ENCODE assay signal across 17 cellular contexts in genomic region chr12:103786201-103786600, GRCh38. TPM values are rescaled to one million over a fixed set of nuclear protein-coding genes. Genes with fewer than 3 reads are reported as not detected.
A peak's percentile ranks its signal among the peaks of the same experiment; 100 is the strongest.
DNase-seq lines count a peak whose midpoint lies in the region; ATAC-seq and TF ChIP-seq lines count a peak whose summit lies in the region.
"Had no signal": no experiment of that assay in that cellular context is flagged by ENCODE, and none has a peak within 500 bp of the region (broad histone marks: within the 10 kb centered on the region; RNA-seq: fewer than 3 reads in every experiment).

No MANE protein-coding gene starts in this region.

- no peak overlapping the region for H3K9ac ChIP-seq in trophoblast cell (ENCODE audit: low read length)

- no peak overlapping the region for H2AK5ac ChIP-seq in trophoblast cell (ENCODE audit: low read length)

- H3K4ac ChIP-seq in trophoblast cell (ENCODE audit: low read depth, low read length), result no peak overlapping the region

- no peak overlapping the region for H3K23ac ChIP-seq in trophoblast cell (ENCODE audit: low read length)

- no peak for TF ChIP-seq CTCF in HFFc6 (IDR thresholded peaks at IDR 0.05)

- H3K4me1 ChIP-seq in trophoblast cell (ENCODE audit: control insufficient read depth in 1 of 2, insufficient read depth in 2 of 2, low read length in 2 of 2), result peaks cover 8 to 11% of the 10 kb centered on the region in 2 experiments
- H3K4me1 ChIP-seq: BE2C had no signal

- no peak overlapping the region for H4K12ac ChIP-seq in trophoblast cell (ENCODE audit: low read depth, low read length)

- H3K27ac ChIP-seq in trophoblast cell (ENCODE audit: low read depth, low read length), result no peak overlapping the region

- no peak for ATAC-seq in activated naive CD8-positive, alpha-beta T cell treated with anti-CD3 and anti-CD28 coated beads, Interleukin-2, amount 50 U/mL, for 24 hours
- ATAC-seq: HCT116 had no signal

- H3K79me2 ChIP-seq in trophoblast cell (ENCODE audit: control insufficient read depth, insufficient read depth, low read length, poor library complexity), result peaks cover 3% of the 10 kb centered on the region

- no peaks in the 10 kb centered on the region for H3K9me3 ChIP-seq in trophoblast cell (ENCODE audit: insufficient read depth, low read depth, low read length)
- H3K9me3 ChIP-seq: BE2C had no signal

- no peak overlapping the region for H2AFZ ChIP-seq in trophoblast cell (ENCODE audit: insufficient read depth, low read length, poor library complexity)

- no peaks in the 10 kb centered on the region for H3K27me3 Mint-ChIP-seq in activated naive CD8-positive, alpha-beta T cell treated with anti-CD3 and anti-CD28 coated beads for 36 hours
- H3K27me3 Mint-ChIP-seq in activated naive CD8-positive, alpha-beta T cell treated with anti-CD3 and anti-CD28 coated beads, Interleukin-2, amount 50 U/mL, for 24 hours, result no peaks in the 10 kb centered on the region
- no peaks in the 10 kb centered on the region; the same call in 1 of the 2 replicates for H3K27me3 Mint-ChIP-seq in HFFc6 (ENCODE audit: insufficient read depth)
- H3K27me3 Mint-ChIP-seq: CD4-positive, CD25-positive, alpha-beta regulatory T cell; CD8-positive, alpha-beta memory T cell had no signal

- H3K4me2 ChIP-seq in trophoblast cell (ENCODE audit: low read length), result no peak overlapping the region

- no peak overlapping the region for H2BK5ac ChIP-seq in trophoblast cell (ENCODE audit: low read depth, low read length, poor library complexity)

- H3K14ac ChIP-seq in trophoblast cell (ENCODE audit: low read length), result no peak overlapping the region

- H3K4me3 ChIP-seq in trophoblast cell (ENCODE audit: low read depth, low read length), result no peak overlapping the region

- peaks cover 8% of the 10 kb centered on the region for H3K36me3 Mint-ChIP-seq in activated naive CD8-positive, alpha-beta T cell treated with anti-CD3 and anti-CD28 coated beads for 36 hours
- H3K36me3 Mint-ChIP-seq in activated naive CD8-positive, alpha-beta T cell treated with anti-CD3 and anti-CD28 coated beads, Interleukin-2, amount 50 U/mL, for 24 hours (ENCODE audit: low read depth), result peaks cover 23% of the 10 kb centered on the region
- peaks cover 28% of the 10 kb centered on the region for H3K36me3 Mint-ChIP-seq in HFFc6 (ENCODE audit: low read depth)

- no peak overlapping the region for H3K18ac ChIP-seq in trophoblast cell (ENCODE audit: low read length)

- peak overlapping the region; percentile 1 for H3K27ac Mint-ChIP-seq in activated naive CD8-positive, alpha-beta T cell treated with anti-CD3 and anti-CD28 coated beads for 36 hours
- H3K27ac Mint-ChIP-seq in activated naive CD8-positive, alpha-beta T cell treated with anti-CD3 and anti-CD28 coated beads, Interleukin-2, amount 50 U/mL, for 24 hours, result no peak overlapping the region
- peak overlapping the region; percentile 32 for H3K27ac Mint-ChIP-seq in HFFc6
- H3K27ac Mint-ChIP-seq: CD8-positive, alpha-beta memory T cell had no signal

- no peak for DNase-seq in activated naive CD8-positive, alpha-beta T cell treated with anti-CD3 and anti-CD28 coated beads for 36 hours
- DNase-seq in activated naive CD8-positive, alpha-beta T cell treated with anti-CD3 and anti-CD28 coated beads, Interleukin-2, amount 50 U/mL, for 24 hours, result no peak
- DNase-seq in HFFc6 (no peak), trophoblast cell (no peak), EL (no peak), UCSD-AML1 (lab: John Stamatoyannopoulos, UW; ENCODE audit: unreplicated experiment) (no peak)
- DNase-seq: BE2C; C1 segment of cervical spinal cord; CD4-positive, CD25-positive, alpha-beta regulatory T cell; CD8-positive, alpha-beta memory T cell; COR-L47; DMS153; DMS79; GF-D8; GOT3; H7 had no signal

- peaks cover 4 to 6% of the 10 kb centered on the region in 2 experiments for H3K36me3 ChIP-seq in trophoblast cell (ENCODE audit: control insufficient read depth in 1 of 2, insufficient read depth in 2 of 2, low read length in 2 of 2)

- H3K79me1 ChIP-seq in trophoblast cell (ENCODE audit: low read length), result peaks cover 9% of the 10 kb centered on the region

- H4K8ac ChIP-seq in trophoblast cell (ENCODE audit: low read depth, low read length), result no peak overlapping the region

- H3K4me3 Mint-ChIP-seq in activated naive CD8-positive, alpha-beta T cell treated with anti-CD3 and anti-CD28 coated beads for 36 hours, result no peak overlapping the region
- no peak overlapping the region for H3K4me3 Mint-ChIP-seq in activated naive CD8-positive, alpha-beta T cell treated with anti-CD3 and anti-CD28 coated beads, Interleukin-2, amount 50 U/mL, for 24 hours
- H3K4me3 Mint-ChIP-seq in HFFc6, result no peak overlapping the region
- H3K4me3 Mint-ChIP-seq: CD4-positive, CD25-positive, alpha-beta regulatory T cell; CD8-positive, alpha-beta memory T cell had no signal

- no peak overlapping the region for H2BK12ac ChIP-seq in trophoblast cell (ENCODE audit: low read length)

- H2BK120ac ChIP-seq in trophoblast cell (ENCODE audit: insufficient read depth, low read length, poor library complexity), result peak overlapping the region; percentile 15

- H3K4me1 Mint-ChIP-seq in activated naive CD8-positive, alpha-beta T cell treated with anti-CD3 and anti-CD28 coated beads for 36 hours, result no peaks in the 10 kb centered on the region
- no peaks in the 10 kb centered on the region for H3K4me1 Mint-ChIP-seq in activated naive CD8-positive, alpha-beta T cell treated with anti-CD3 and anti-CD28 coated beads, Interleukin-2, amount 50 U/mL, for 24 hours
- H3K4me1 Mint-ChIP-seq in HFFc6 (ENCODE audit: low read depth), result peaks cover 19% of the 10 kb centered on the region
- H3K4me1 Mint-ChIP-seq: CD4-positive, CD25-positive, alpha-beta regulatory T cell; CD8-positive, alpha-beta memory T cell had no signal

- no peaks in the 10 kb centered on the region for H3K27me3 ChIP-seq in trophoblast cell (ENCODE audit: insufficient read depth, low read length)
- H3K27me3 ChIP-seq: BE2C had no signal

- no peaks in the 10 kb centered on the region for H3K9me3 Mint-ChIP-seq in activated naive CD8-positive, alpha-beta T cell treated with anti-CD3 and anti-CD28 coated beads for 36 hours
- no peaks in the 10 kb centered on the region for H3K9me3 Mint-ChIP-seq in activated naive CD8-positive, alpha-beta T cell treated with anti-CD3 and anti-CD28 coated beads, Interleukin-2, amount 50 U/mL, for 24 hours
- H3K9me3 Mint-ChIP-seq in HFFc6, result no peaks in the 10 kb centered on the region
- H3K9me3 Mint-ChIP-seq: CD8-positive, alpha-beta memory T cell had no signal

- no peak overlapping the region for H4K91ac ChIP-seq in trophoblast cell (ENCODE audit: low read depth, low read length)

RNA-seq across cellular contexts. Expression of gene NT5DC3, which starts 54.8 kb away (rescaled TPM):
- total RNA-seq in activated naive CD8-positive, alpha-beta T cell treated with anti-CD3 and anti-CD28 coated beads for 36 hours, result 1 to 10 TPM; 9.6 TPM
- total RNA-seq in HFFc6 (2021; fragmentation: NEBNext Ultra II Directional; extraction: Animal tissue kit (Norgen Biotek cat#: 25700)), result 10 to 100 TPM; 10.5 to 12.8 (median 11.3) TPM
- polyA plus RNA-seq in trophoblast cell (2013), result 5.9 and 6.1 TPM in 2 replicates
